9 cellular contexts compared by ENCODE assay signal in genomic region chr11:10900686-10901415, GRCh38. TPM values are rescaled to one million over a fixed set of nuclear protein-coding genes. Genes with fewer than 3 reads are reported as not detected.
DNase-seq lines count a peak whose midpoint lies in the region; ATAC-seq and TF ChIP-seq lines count a peak whose summit lies in the region.
"Had no signal": no experiment of that assay in that cellular context is flagged by ENCODE, and none has a peak within 500 bp of the region (broad histone marks: within the 10 kb centered on the region; RNA-seq: fewer than 3 reads in every experiment).

No MANE protein-coding gene starts in this region.

- H3F3A ChIP-seq in MM.1S (ENCODE audit: insufficient read depth, low read length) = no peaks in the 10 kb centered on the region

- H3K79me2 ChIP-seq in trophoblast cell (ENCODE audit: control insufficient read depth, insufficient read depth, low read length, poor library complexity) (no peaks in the 10 kb centered on the region), MM.1S (ENCODE audit: low read length) (no peaks in the 10 kb centered on the region)

- no CpG with 5 or more reads among the region's 7 CpGs for WGBS in trophoblast cell (ENCODE audit: extremely low coverage, insufficient coverage, insufficient read length)

- no peak overlapping the region for H2AK5ac ChIP-seq in trophoblast cell (ENCODE audit: low read length)

- no peak overlapping the region for H2BK120ac ChIP-seq in trophoblast cell (ENCODE audit: insufficient read depth, low read length, poor library complexity)

- no peak overlapping the region for H4K12ac ChIP-seq in trophoblast cell (ENCODE audit: low read depth, low read length)

- peaks cover 17% of the 10 kb centered on the region for H3K4me1 Mint-ChIP-seq in activated naive CD4-positive, alpha-beta T cell treated with anti-CD3 and anti-CD28 coated beads for 36 hours (ENCODE audit: low read depth)

- H3K36me3 Mint-ChIP-seq in activated naive CD4-positive, alpha-beta T cell treated with anti-CD3 and anti-CD28 coated beads for 36 hours (ENCODE audit: low read depth) = no peaks in the 10 kb centered on the region

- H3K9ac ChIP-seq in trophoblast cell (ENCODE audit: low read length) (no peak overlapping the region), MM.1S (ENCODE audit: low read length) (no peak overlapping the region)

- H2BK5ac ChIP-seq in trophoblast cell (ENCODE audit: low read depth, low read length, poor library complexity) = peak overlapping the region; percentile 37

- no peaks in the 10 kb centered on the region for H3K9me3 ChIP-seq in Peyer's patch
- H3K9me3 ChIP-seq in trophoblast cell (ENCODE audit: insufficient read depth, low read depth, low read length) = no peaks in the 10 kb centered on the region
- no peaks in the 10 kb centered on the region for H3K9me3 ChIP-seq in MM.1S (replicated peaks; ENCODE audit: insufficient read depth, low read length)
- H3K9me3 ChIP-seq: right lobe of liver had no signal

- H3K4me3 Mint-ChIP-seq in activated naive CD4-positive, alpha-beta T cell treated with anti-CD3 and anti-CD28 coated beads for 36 hours = no peak overlapping the region

- no peak overlapping the region for H3K23ac ChIP-seq in trophoblast cell (ENCODE audit: low read length)

- no peak overlapping the region for H3K27ac Mint-ChIP-seq in activated naive CD4-positive, alpha-beta T cell treated with anti-CD3 and anti-CD28 coated beads for 36 hours

- H3K4me1 ChIP-seq in Peyer's patch = peaks cover 0 to 28% (median 3%) of the 10 kb centered on the region in 4 donors
- peaks cover 18% of the 10 kb centered on the region in 2 experiments for H3K4me1 ChIP-seq in trophoblast cell (ENCODE audit: control insufficient read depth in 1 of 2, insufficient read depth in 2 of 2, low read length in 2 of 2)
- no peaks in the 10 kb centered on the region for H3K4me1 ChIP-seq in MM.1S (ENCODE audit: low read length)
- H3K4me1 ChIP-seq: right lobe of liver had no signal

- peaks cover 16% of the 10 kb centered on the region for H3K79me1 ChIP-seq in trophoblast cell (ENCODE audit: low read length)

- no peaks in the 10 kb centered on the region for H3K36me3 ChIP-seq in Peyer's patch
- no peaks in the 10 kb centered on the region for H3K36me3 ChIP-seq in trophoblast cell (ENCODE audit: control insufficient read depth in 1 of 2, insufficient read depth in 2 of 2, low read length in 2 of 2)
- no peaks in the 10 kb centered on the region for H3K36me3 ChIP-seq in MM.1S (replicated peaks; ENCODE audit: insufficient read depth, low read length)
- H3K36me3 ChIP-seq: right lobe of liver had no signal

- peak overlapping the region; percentile 45 for H4K91ac ChIP-seq in trophoblast cell (ENCODE audit: low read depth, low read length)

- ATAC-seq in esophagus mucosa = peak; percentile 24
- ATAC-seq in HG03196 (IDR thresholded peaks at IDR 0.05; ENCODE audit: unreplicated experiment) = no peak
- no peak for ATAC-seq in GM21723 (IDR thresholded peaks at IDR 0.05; ENCODE audit: unreplicated experiment)

- intact Hi-C loops in activated naive CD4-positive, alpha-beta T cell treated with anti-CD3 and anti-CD28 coated beads for 36 hours (cut with micrococcal nuclease) = loop anchor here (2.0 kb wide), 1 partner anchor 42 kb away; the partner anchor contains the start of gene ZBED5

- no peak overlapping the region for H2AFZ ChIP-seq in trophoblast cell (ENCODE audit: insufficient read depth, low read length, poor library complexity)
- no peak overlapping the region for H2AFZ ChIP-seq in MM.1S (ENCODE audit: low read length)

- CTCF ChIA-PET in activated naive CD4-positive, alpha-beta T cell treated with anti-CD3 and anti-CD28 coated beads for 36 hours (lab: Charles Lee) = interaction anchor here (0.6 to 1.8 kb wide), 3 partner anchors 11 to 130 kb away, joined by 3 to 12 read pairs (median 3); no protein-coding TSS in a partner anchor

- no peak overlapping the region for H3K4ac ChIP-seq in trophoblast cell (ENCODE audit: low read depth, low read length)

- peak overlapping the region; percentile 25 for H2BK12ac ChIP-seq in trophoblast cell (ENCODE audit: low read length)

- DNase-seq in DMS153 treated with DMSO at 0.1 percent for 48 hours (lab: John Stamatoyannopoulos, UW; ENCODE audit: unreplicated experiment) (peak; percentile 45), Peyer's patch (no peak), trophoblast cell (no peak), MM.1S (no peak)
- no peak for DNase-seq in activated naive CD4-positive, alpha-beta T cell treated with anti-CD3 and anti-CD28 coated beads for 36 hours

- no peak for TF ChIP-seq POLR2A in Peyer's patch (IDR thresholded peaks at IDR 0.05)

- H3K18ac ChIP-seq in trophoblast cell (ENCODE audit: low read length) = no peak overlapping the region

- no peak overlapping the region for H3K14ac ChIP-seq in trophoblast cell (ENCODE audit: low read length)

- no peak overlapping the region for H3K4me3 ChIP-seq in Peyer's patch
- no peak overlapping the region for H3K4me3 ChIP-seq in trophoblast cell (ENCODE audit: low read depth, low read length)
- no peak overlapping the region for H3K4me3 ChIP-seq in MM.1S (ENCODE audit: low read length)
- H3K4me3 ChIP-seq: right lobe of liver had no signal

- H3K27me3 Mint-ChIP-seq in activated naive CD4-positive, alpha-beta T cell treated with anti-CD3 and anti-CD28 coated beads for 36 hours (ENCODE audit: low read depth) = no peaks in the 10 kb centered on the region

- H3K9me3 Mint-ChIP-seq in activated naive CD4-positive, alpha-beta T cell treated with anti-CD3 and anti-CD28 coated beads for 36 hours = no peaks in the 10 kb centered on the region

- H3K9me2 ChIP-seq in MM.1S (replicated peaks; ENCODE audit: insufficient read depth, low read length) = no peaks in the 10 kb centered on the region

- no peaks in the 10 kb centered on the region for H3K27me3 ChIP-seq in Peyer's patch
- H3K27me3 ChIP-seq in trophoblast cell (ENCODE audit: insufficient read depth, low read length) = no peaks in the 10 kb centered on the region
- H3K27me3 ChIP-seq in MM.1S (replicated peaks; ENCODE audit: insufficient read depth, low read length) = no peaks in the 10 kb centered on the region
- H3K27me3 ChIP-seq: right lobe of liver had no signal

- H3K27ac ChIP-seq in Peyer's patch = peak overlapping the region; percentile 67 to 85 (median 78)
- H3K27ac ChIP-seq in trophoblast cell (ENCODE audit: low read depth, low read length) = peak overlapping the region; percentile 90
- H3K27ac ChIP-seq in MM.1S (ENCODE audit: low read length) = no peak overlapping the region

- H4K20me1 ChIP-seq in MM.1S (ENCODE audit: insufficient read depth, low read length) = no peaks in the 10 kb centered on the region

- TF ChIP-seq CTCF in Peyer's patch (IDR thresholded peaks at IDR 0.05) (no peak), MM.1S (IDR thresholded peaks at IDR 0.05; ENCODE audit: low read length) (no peak)

- H3K4me2 ChIP-seq in trophoblast cell (ENCODE audit: low read length) (no peak overlapping the region), MM.1S (ENCODE audit: low read depth, low read length) (no peak overlapping the region)

- no peak overlapping the region for H4K8ac ChIP-seq in trophoblast cell (ENCODE audit: low read depth, low read length)

RNA-seq across cellular contexts. Expression of gene ZBED5, which starts 43.0 kb away (rescaled TPM):
- total RNA-seq in Peyer's patch = 10 to 100 TPM; 23.8 to 47.0 (median 31.9) TPM
- total RNA-seq in esophagus mucosa = 16.5 TPM
- 22.2 and 22.5 TPM in 2 replicates for polyA plus RNA-seq in trophoblast cell (2013)
- 10 to 100 TPM; 50.4 to 52.4 TPM for total RNA-seq in activated naive CD4-positive, alpha-beta T cell treated with anti-CD3 and anti-CD28 coated beads for 36 hours
